14 cellular contexts compared by ENCODE assay signal in the genomic region with DNA sequence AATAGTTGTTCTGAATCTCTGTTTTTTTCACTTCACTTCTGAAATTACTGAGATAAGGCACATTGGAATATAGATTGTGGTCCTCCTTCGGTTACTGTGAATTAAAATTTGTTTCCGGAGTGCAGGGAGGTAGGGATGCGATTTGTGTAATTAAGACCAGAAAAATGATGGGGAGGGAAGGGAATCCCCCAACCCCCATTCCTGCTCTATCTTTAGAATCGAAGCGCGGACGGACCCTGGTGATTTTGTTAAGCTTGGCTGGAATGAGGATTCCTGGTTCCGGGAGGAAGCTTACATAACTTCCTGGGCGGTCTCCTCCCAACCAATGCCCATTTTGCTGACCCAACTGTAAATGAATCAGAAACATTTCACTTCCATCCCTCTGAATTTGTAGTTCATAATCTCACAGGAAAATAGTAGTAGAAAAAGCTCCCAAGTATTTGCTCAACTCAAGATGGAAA.
A peak's percentile ranks its signal among the peaks of the same experiment; 100 is the strongest.
DNase-seq lines count a peak whose midpoint lies in the region; ATAC-seq, FAIRE-seq and TF ChIP-seq lines count a peak whose summit lies in the region.
"Had no signal": no experiment of that assay in that cellular context is flagged by ENCODE, and none has a peak within 500 bp of the region (broad histone marks: within the 10 kb centered on the region; RNA-seq: fewer than 3 reads in every experiment).

No MANE protein-coding gene starts in this region.

- H3K27ac ChIP-seq in Panc1 (ENCODE audit: low read length) (peak overlapping the region; percentile 81), epithelial cell of prostate (peak overlapping the region; percentile 74)
- H3K27ac ChIP-seq: vagina had no signal

- FAIRE-seq in GM12891 (lab: Jason Lieb, UNC): no peak
- no peak for FAIRE-seq in GM19239 (lab: Jason Lieb, UNC)
- FAIRE-seq: TTC549 had no signal

- no peak for TF ChIP-seq POLR2A in GM12891 (IDR thresholded peaks at IDR 0.05; ENCODE audit: low read depth, low read length)

- ATAC-seq in Panc1: peak; percentile 32
- no peak for ATAC-seq in GM21786 (IDR thresholded peaks at IDR 0.05; ENCODE audit: unreplicated experiment)
- ATAC-seq: stimulated activated effector memory CD8-positive, alpha-beta T cell treated with anti-CD3 and anti-CD28 coated beads, Interleukin-12 subunit alpha, Interleukin-12 subunit beta, amount 100 ng/mL, for 72 hours had no signal

- H3K4me3 ChIP-seq in Panc1 (ENCODE audit: low read depth in 2 of 2, low read length in 2 of 2): peak overlapping the region; percentile 25 to 54
- H3K4me3 ChIP-seq: HAP-1, vagina had no signal

- peak; percentile 27 for DNase-seq in EH (ENCODE audit: low read depth)
- no peak for DNase-seq in Panc1 (ENCODE audit: low read depth, low spot score)
- no peak for DNase-seq in epithelial cell of prostate (ENCODE audit: low read depth, low spot score)
- peak; percentile 58 for DNase-seq in putamen (ENCODE audit: low spot score)
- DNase-seq in GM12891 (ENCODE audit: insufficient read length, low spot score): no peak
- DNase-seq in NCI-H1436 treated with DMSO at 0.1 percent for 48 hours (lab: John Stamatoyannopoulos, UW): no peak
- DNase-seq in GM19239 (ENCODE audit: insufficient read length, low spot score): no peak
- DNase-seq: dermis blood vessel endothelial cell, DMS53 had no signal

- BruUV-seq in Panc1 (replicated peaks; lab: Mats Ljungman, UMichigan): no TSS peak

- H3K9me3 ChIP-seq in Panc1 (ENCODE audit: control insufficient read depth, insufficient read depth, low read depth, low read length): peaks cover 16% of the 10 kb centered on the region; the same call in 1 of the 2 replicates
- H3K9me3 ChIP-seq: HAP-1, vagina had no signal

- H3K27me3 ChIP-seq in Panc1 (ENCODE audit: control insufficient read depth, insufficient read depth, low read length): no peaks in the 10 kb centered on the region
- H3K27me3 ChIP-seq: vagina had no signal

- peaks cover 29% of the 10 kb centered on the region for H3K4me1 ChIP-seq in Panc1 (ENCODE audit: control insufficient read depth, insufficient read depth, low read length)
- H3K4me1 ChIP-seq: HAP-1 had no signal

- POLR2A ChIA-PET in Panc1 (lab: Charles Lee): interaction anchor here (0.6 kb wide), 1 partner anchor 917 kb away, joined by 7 read pairs; no protein-coding TSS in a partner anchor

- intact Hi-C loops in Panc1 (cut with micrococcal nuclease; ENCODE audit: unreplicated experiment): no loop called here

- in situ Hi-C loops in Panc1 (cut with HindIII; ENCODE audit: low pct_unique_long_range_greater_than_20kb, low sequenced_read_pairs): no loop called here

- no peaks in the 10 kb centered on the region for H3K36me3 ChIP-seq in Panc1 (ENCODE audit: control insufficient read depth, insufficient read depth, low read length)
- H3K36me3 ChIP-seq: HAP-1, vagina had no signal

- CTCF ChIA-PET in Panc1 (lab: Charles Lee): no interaction called here

- TF ChIP-seq CTCF in Panc1 (IDR thresholded peaks at IDR 0.05): no peak

TF ChIP-seq in GM12891, 5 proteins besides CTCF, POLR2A, EP300 and RAD21:
- TF ChIP-seq SPI1 (IDR thresholded peaks at IDR 0.05; ENCODE audit: low read depth, low read length): no peak
- no peak for TF ChIP-seq POLR2AphosphoS5 (IDR thresholded peaks at IDR 0.05; ENCODE audit: low read depth, low read length)
- no peak for TF ChIP-seq TAF1 (IDR thresholded peaks at IDR 0.05; ENCODE audit: low read depth, low read length)
- TF ChIP-seq POU2F2 (IDR thresholded peaks at IDR 0.05; ENCODE audit: low read depth, low read length): no peak
- TF ChIP-seq PAX5 (IDR thresholded peaks at IDR 0.05; ENCODE audit: insufficient read depth, low read length, severe bottlenecking): no peak

Comparison
In these comparisons a context has a peak if more than half of its experiments do, and no peak if none do; other contexts are left out.
1. DNase-seq: peak in EH (single experiment) and putamen (single experiment); none in Panc1 (single experiment), epithelial cell of prostate (single experiment), GM12891 (single experiment), NCI-H1436 treated with DMSO at 0.1 percent for 48 hours (single experiment) and GM19239 (single experiment).